ENCODE assay signal across 26 cellular contexts in the genomic region with DNA sequence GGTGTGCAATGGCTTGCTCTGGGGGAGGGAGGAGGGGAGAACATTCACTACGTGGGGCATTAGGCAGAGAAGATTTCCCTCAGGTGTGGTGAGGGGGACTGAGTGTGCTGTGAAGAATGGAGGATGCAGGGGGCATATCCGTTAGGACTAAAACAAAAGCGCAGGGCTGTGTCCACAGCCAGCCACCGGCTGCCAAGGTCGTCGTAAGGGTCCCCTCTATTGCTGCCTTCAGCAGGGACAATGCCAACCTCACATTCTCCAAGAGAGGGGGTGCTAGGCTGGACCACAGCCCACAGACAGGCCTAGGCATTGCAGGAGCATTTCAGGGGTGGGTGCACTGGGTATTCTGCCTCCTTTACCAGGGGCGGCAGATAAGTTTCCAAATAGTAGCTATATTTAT.
"Had no signal": no experiment of that assay in that cellular context is flagged by ENCODE, and none has a peak within 500 bp of the region (broad histone marks: within the 10 kb centered on the region; RNA-seq: fewer than 3 reads in every experiment).

No MANE protein-coding gene starts in this region.

- H3K27ac ChIP-seq: adrenal gland, breast epithelium, KMS-11, SJSA1 had no signal

- ATAC-seq: activated CD8-positive, alpha-beta T cell treated with anti-CD3 and anti-CD28 coated beads, Interleukin-2, amount 10 ng/mL, durations not matched to agents 7 days and 5 days; Panc1; SK-N-SH treated with all-trans-retinoic acid at 6 μM for 48 hours had no signal

- H3K36me3 ChIP-seq: adrenal gland, breast epithelium, MG63, SJSA1 had no signal

- H3K9ac ChIP-seq: KMS-11 had no signal

- DNase-seq: activated CD4-positive, alpha-beta T cell treated with anti-CD3 and anti-CD28 coated beads for 48 hours; activated CD4-positive, alpha-beta T cell treated with anti-CD3 and anti-CD28 coated beads, Interleukin-2, amount 50 U/mL, for 4 hours; activated CD4-positive, CD25-positive, alpha-beta regulatory T cell treated with anti-CD3 and anti-CD28 coated beads, Interleukin-2, amount 50 U/mL, for 72 hours; activated CD8-positive, alpha-beta memory T cell treated with anti-CD3 and anti-CD28 coated beads, Interleukin-2, amount 50 U/mL, for 48 hours; activated CD8-positive, alpha-beta T cell treated with anti-CD3 and anti-CD28 coated beads, Interleukin-2, amount 10 ng/mL, durations not matched to agents 7 days and 5 days; activated gamma-delta T cell; activated naive CD4-positive, alpha-beta T cell treated with anti-CD3 and anti-CD28 coated beads for 36 hours; activated T-cell treated with anti-CD3 and anti-CD28 coated beads, Interleukin-2, amount 50 U/mL, for 1 hour; adrenal gland; anterior cingulate cortex; MG63; MV-4-11; NCI-H1417 treated with DMSO at 0.1 percent for 48 hours; NCI-H1694; NCI-H2029 treated with DMSO at 0.1 percent for 48 hours; NCI-H345; NCI-H510A; NCI-H526 treated with DMSO at 0.1 percent for 48 hours; NCI-H82; RPMI8226; SHP77 had no signal

- H3K4me2 ChIP-seq: KMS-11 had no signal

- H3K4me3 ChIP-seq: adrenal gland, breast epithelium, MG63, SJSA1 had no signal

- H3K4me1 ChIP-seq: adrenal gland, breast epithelium, SJSA1 had no signal

- H3K9me3 ChIP-seq: adrenal gland, breast epithelium, MG63, SJSA1 had no signal

- H3K27me3 ChIP-seq: adrenal gland, breast epithelium, MG63 had no signal
